Comparison of ENCODE assay signal across 22 cellular contexts in genomic region chr11:595400-595799, GRCh38. TPM values are rescaled to one million over a fixed set of nuclear protein-coding genes. Genes with fewer than 3 reads are reported as not detected.
DNase-seq lines count a peak whose midpoint lies in the region; ATAC-seq, FAIRE-seq and TF ChIP-seq lines count a peak whose summit lies in the region.
"Had no signal": no experiment of that assay in that cellular context is flagged by ENCODE, and none has a peak within 500 bp of the region (broad histone marks: within the 10 kb centered on the region; RNA-seq: fewer than 3 reads in every experiment).

No MANE protein-coding gene starts in this region.

- no peak for TF ChIP-seq POLR2A in HCT116 (IDR thresholded peaks at IDR 0.05; ENCODE audit: borderline replicate concordance, extremely low read depth, insufficient read depth, insufficient read length)
- TF ChIP-seq POLR2A in GM12878 (IDR thresholded peaks at IDR 0.05; ENCODE audit: low read depth, low read length) = 0 out of 2 replicates have a peak, but pooled peaks have one; percentile 21

- H3K36me3 ChIP-seq in BLaER1 (peaks cover 98% of the 10 kb centered on the region), HCT116 (ENCODE audit: control insufficient read depth in 1 of 2, insufficient read depth in 2 of 2, low read length in 2 of 2) (peaks cover 63 to 68% of the 10 kb centered on the region in 2 experiments), GM12878 (ENCODE audit: control insufficient read depth in 2 of 2, insufficient read depth in 2 of 2, low read length in 1 of 2) (peaks cover 26 to 49% of the 10 kb centered on the region in 2 experiments; a peak in 3 of 4 replicates)

- POLR2A ChIA-PET in HCT116 (lab: Charles Lee) (no interaction called here), GM12878 (lab: Charles Lee) (no interaction called here)

- H2AFZ ChIP-seq in HCT116 (ENCODE audit: low read depth, low read length, poor library complexity, severe bottlenecking) (no peak overlapping the region), GM12878 (ENCODE audit: control insufficient read depth, low read depth, low read length) (no peak overlapping the region)
- H2AFZ ChIP-seq: GM23248 had no signal

- H3K4me3 ChIP-seq in BLaER1 = no peak overlapping the region
- H3K4me3 ChIP-seq in HCT116 (replicated peaks in 1 of 2; ENCODE audit: low read depth in 1 of 2, low read length in 2 of 2) = no peak overlapping the region
- H3K4me3 ChIP-seq in GM12878 = no peak overlapping the region
- H3K4me3 ChIP-seq: GM23248, HAP-1 had no signal

- BruUV-seq in HCT116 (replicated peaks; lab: Mats Ljungman, UMichigan) (no TSS peak), GM12878 (replicated peaks; lab: Mats Ljungman, UMichigan) (no TSS peak)

- H3K9me2 ChIP-seq in HCT116 (ENCODE audit: insufficient read depth) = no peaks in the 10 kb centered on the region

- ATAC-seq in HCT116 (no peak), GM12878 (no peak), HG02981 (IDR thresholded peaks at IDR 0.05; ENCODE audit: unreplicated experiment) (no peak)

- no peaks in the 10 kb centered on the region for H3K27me3 ChIP-seq in BLaER1
- H3K27me3 ChIP-seq in HCT116 (ENCODE audit: insufficient read depth, low read length) = no peaks in the 10 kb centered on the region
- H3K27me3 ChIP-seq in GM12878 (replicated peaks in 1 of 2; ENCODE audit: control insufficient read depth in 2 of 2, insufficient read depth in 2 of 2, low read length in 1 of 2) = no peaks in the 10 kb centered on the region
- H3K27me3 ChIP-seq: BE2C had no signal

- H3K9me3 ChIP-seq in BLaER1 (no peaks in the 10 kb centered on the region), HCT116 (ENCODE audit: control insufficient read depth in 1 of 2, insufficient read depth in 1 of 2, low read depth in 1 of 2, low read length in 2 of 2) (no peaks in the 10 kb centered on the region), GM12878 (replicated peaks; ENCODE audit: control insufficient read depth, insufficient read depth, low read length) (no peaks in the 10 kb centered on the region)
- H3K9me3 ChIP-seq: BE2C, Caco-2, HAP-1 had no signal

- SMC1A ChIA-PET in GM12878 (lab: Charles Lee; ENCODE audit: uncharacterized antibody, unreplicated experiment) = no interaction called here

- in situ Hi-C loops in GM12878 (cut with MboI) = no loop called here

- no peak for TF ChIP-seq CTCF in HCT116 (IDR thresholded peaks at IDR 0.05 in 2 of 3, conservative IDR thresholded peaks at IDR 0.05 in 1 of 3; ENCODE audit: borderline replicate concordance in 1 of 3, insufficient read depth in 1 of 3, low read depth in 2 of 3, low read length in 2 of 3)
- no peak for TF ChIP-seq CTCF in GM12878 (IDR thresholded peaks at IDR 0.05 in 2 of 3, conservative IDR thresholded peaks at IDR 0.05 in 1 of 3; ENCODE audit: control insufficient read depth in 2 of 3, extremely low read depth in 1 of 3, insufficient read depth in 1 of 3, low read depth in 3 of 3, low read length in 3 of 3)

- TF ChIP-seq RAD21 in HCT116 (IDR thresholded peaks at IDR 0.05; ENCODE audit: low read depth) = no peak
- TF ChIP-seq RAD21 in GM12878 (IDR thresholded peaks at IDR 0.05; ENCODE audit: insufficient read depth, low read depth, low read length) = no peak

- DNase-seq in HCT116 (ENCODE audit: low read depth, low spot score) = no peak
- DNase-seq in GM12878 (ENCODE audit: low read depth, low spot score) = no peak
- DNase-seq in SIG-M5 (lab: John Stamatoyannopoulos, UW) = no peak
- DNase-seq: ACHN; BE2C; Caco-2; CD4-positive, alpha-beta T cell; GM23248; HFFc6; KG1 had no signal

- H3K79me2 ChIP-seq in HCT116 (ENCODE audit: insufficient read depth, low read length) (peaks cover 78% of the 10 kb centered on the region), GM12878 (ENCODE audit: control insufficient read depth, insufficient read depth, low read length) (no peaks in the 10 kb centered on the region)

- H3K27ac ChIP-seq in BLaER1 (no peak overlapping the region), HCT116 (ENCODE audit: low read depth, low read length) (0 out of 2 replicates have a peak overlapping the region, but pooled peaks have one; percentile 29), GM12878 (ENCODE audit: control insufficient read depth, insufficient read depth) (no peak overlapping the region)
- H3K27ac ChIP-seq: C4-2B, GM23248 had no signal

- RAD21 ChIA-PET in HCT116 (lab: Charles Lee; ENCODE audit: low non-redundant PET in 1 of 2, low total read pairs in 2 of 2, uncharacterized antibody in 2 of 2, unreplicated experiment in 2 of 2) = no interaction called here
- RAD21 ChIA-PET in GM12878 (lab: Charles Lee; ENCODE audit: unreplicated experiment) = no interaction called here

- H4K20me1 ChIP-seq in BLaER1 (peaks cover 96% of the 10 kb centered on the region), HCT116 (ENCODE audit: insufficient read depth) (no peaks in the 10 kb centered on the region), GM12878 (ENCODE audit: control insufficient read depth, insufficient read depth) (no peaks in the 10 kb centered on the region)

- CTCF ChIA-PET in HCT116 (lab: Charles Lee) = no interaction called here
- CTCF ChIA-PET in GM12878 (lab: Yijun Ruan, JAX) = no interaction called here

- intact Hi-C loops in HCT116 (cut with micrococcal nuclease) = no loop called here
- intact Hi-C loops in GM12878 (cut with micrococcal nuclease; ENCODE audit: unreplicated experiment) = no loop called here

- FAIRE-seq in GM12878 (lab: Jason Lieb, UNC) = no peak
- FAIRE-seq: A204.1, D721Med, G401.6, GM12892, GM18507, HTR-8/SVneo had no signal

- H3K4me2 ChIP-seq in BLaER1 (no peak overlapping the region), HCT116 (ENCODE audit: low read length) (no peak overlapping the region), GM12878 (ENCODE audit: control insufficient read depth, insufficient read depth) (no peak overlapping the region)

- H3K4me1 ChIP-seq in BLaER1 (no peaks in the 10 kb centered on the region), HCT116 (ENCODE audit: control insufficient read depth in 1 of 2, insufficient read depth in 2 of 2, low read length in 2 of 2) (peaks cover 0 to 8% of the 10 kb centered on the region in 2 experiments; a peak in 2 of 4 replicates), GM12878 (ENCODE audit: control insufficient read depth, insufficient read depth, low read length) (no peaks in the 10 kb centered on the region)
- H3K4me1 ChIP-seq: BE2C, Caco-2, HAP-1 had no signal

- TF ChIP-seq EP300 in GM12878 (IDR thresholded peaks at IDR 0.05; ENCODE audit: borderline replicate concordance in 1 of 2, control insufficient read depth in 1 of 2, low read depth in 2 of 2, low read length in 2 of 2) = no peak

- WGBS in GM12878 (ENCODE audit: insufficient coverage, insufficient replicate concordance, low lambda C conversion rate, missing lambda C conversion rate) = 84% methylated on average over 10 of the region's 10 CpGs

- H3K9ac ChIP-seq in BLaER1 = 0 out of 2 replicates have a peak overlapping the region, but pooled peaks have one; percentile 15
- H3K9ac ChIP-seq in HCT116 (ENCODE audit: low read length) = no peak overlapping the region
- no peak overlapping the region for H3K9ac ChIP-seq in GM12878 (ENCODE audit: control insufficient read depth, insufficient read depth, low read length)
- H3K9ac ChIP-seq: GM23248 had no signal

RNA-seq across cellular contexts. Expression of gene PHRF1, which starts 19.1 kb away (rescaled TPM):
- 45.5 TPM for total RNA-seq in HCT116 (2021; ENCODE audit: unreplicated experiment)
- polyA plus RNA-seq in HCT116 (2012) = 20.3 TPM in 2 replicates
- 65.8 and 74.9 TPM in 2 replicates for total RNA-seq in GM12878 (2013; cell fraction: nucleolus; rRNA removed)
- 19.2 and 22.0 TPM in 2 replicates for total RNA-seq in GM12878 (2014; rRNA removed)
- 8.8 and 11.1 TPM in 2 replicates for total RNA-seq in GM12878 (2014; rRNA removed; fragmentation: Illumina TruSeq; extraction: Trizol)
- total RNA-seq in GM12878 (2021) = 39.4 and 43.5 TPM in 2 replicates
- polyA plus RNA-seq in GM12878 (2011; ENCODE audit: low read depth) = 4.2 TPM
- 4.9 and 11.7 TPM in 2 replicates for polyA plus RNA-seq in GM12878 (2011; rRNA removed)
- 11.7 and 18.5 TPM in 2 replicates for polyA plus RNA-seq in GM12878 (2011; cell fraction: cytosol; rRNA removed)
- polyA plus RNA-seq in GM12878 (2011; cell fraction: nucleus; rRNA removed) = 44.2 and 63.2 TPM in 2 replicates
- 16.1 TPM in 2 replicates for polyA plus RNA-seq in GM12878 (2012)
- polyA plus RNA-seq in GM12878 (2014; fragmentation: Illumina TruSeq; extraction: Trizol) = 2.4 and 8.0 TPM in 2 replicates
- under 1 TPM; 0.13 to 0.42 TPM for polyA plus RNA-seq in GM12878 (2014; fragmentation: Nextera tagmentation; extraction: Ambion mirVana)
- polyA plus RNA-seq in GM12878 (2014; rRNA removed) = 23.4 and 28.2 TPM in 2 replicates
- 10 to 100 TPM; 18.5 to 21.7 TPM for polyA plus RNA-seq in GM12878 (2016; fragmentation: Nextera tagmentation; extraction: Ambion mirVana)
- polyA minus RNA-seq in GM12878 (2011; rRNA and poly(A)+ RNA removed) = 9.5 and 17.9 TPM in 2 replicates
- polyA minus RNA-seq in GM12878 (2011; cell fraction: cytosol; rRNA and poly(A)+ RNA removed) = 12.8 and 12.9 TPM in 2 replicates
- 14.7 and 27.1 TPM in 2 replicates for polyA minus RNA-seq in GM12878 (2011; cell fraction: nucleus; rRNA and poly(A)+ RNA removed)

RNA-seq across cellular contexts. Expression of gene IRF7, which starts 20.4 kb away (rescaled TPM):
- total RNA-seq in HCT116 (2021; ENCODE audit: unreplicated experiment) (15.2 TPM), GM12878 (2014; rRNA removed) (119 and 141 TPM in 2 replicates), GM12878 (2014; rRNA removed; fragmentation: Illumina TruSeq; extraction: Trizol) (24.3 and 24.4 TPM in 2 replicates), GM12878 (2021) (115 and 116 TPM in 2 replicates)
- polyA plus RNA-seq in HCT116 (2012) = 17.9 and 24.9 TPM in 2 replicates
- 129 and 153 TPM in 2 replicates for total RNA-seq in GM12878 (2013; cell fraction: nucleolus; rRNA removed)
- 17.8 TPM for polyA plus RNA-seq in GM12878 (2011; ENCODE audit: low read depth)
- polyA plus RNA-seq in GM12878 (2011; rRNA removed) (22.0 and 65.3 TPM in 2 replicates), GM12878 (2014; fragmentation: Illumina TruSeq; extraction: Trizol) (0.71 and 8.1 TPM in 2 replicates), GM12878 (2014; fragmentation: Nextera tagmentation; extraction: Ambion mirVana) (10 to 100 TPM in 1 of 2 experiments, 1 to 10 TPM in 1; 4.4 to 26.4 TPM), GM12878 (2014; rRNA removed) (129 and 142 TPM in 2 replicates), GM12878 (2016; fragmentation: Nextera tagmentation; extraction: Ambion mirVana) (10 to 100 TPM; 69.9 to 88.5 TPM)
- polyA plus RNA-seq in GM12878 (2011; cell fraction: cytosol; rRNA removed) = 83.0 and 157 TPM in 2 replicates
- 623 and 683 TPM in 2 replicates for polyA plus RNA-seq in GM12878 (2011; cell fraction: nucleus; rRNA removed)
- 112 and 138 TPM in 2 replicates for polyA plus RNA-seq in GM12878 (2012)
- 50.5 and 146 TPM in 2 replicates for polyA minus RNA-seq in GM12878 (2011; rRNA and poly(A)+ RNA removed)
- polyA minus RNA-seq in GM12878 (2011; cell fraction: cytosol; rRNA and poly(A)+ RNA removed) = 62.5 and 71.1 TPM in 2 replicates
- polyA minus RNA-seq in GM12878 (2011; cell fraction: nucleus; rRNA and poly(A)+ RNA removed) = 201 and 259 TPM in 2 replicates

RNA-seq across cellular contexts. Expression of gene CDHR5, which starts 29.4 kb away (rescaled TPM):
- total RNA-seq in HCT116 (2021; ENCODE audit: unreplicated experiment) = not detected
- 0.13 and 0.44 TPM in 2 replicates for polyA plus RNA-seq in HCT116 (2012)
- not detected in 2 replicates for total RNA-seq in GM12878 (2013; cell fraction: nucleolus; rRNA removed)
- 0.05 TPM in 1 of 2 replicates, not detected in the other for total RNA-seq in GM12878 (2014; rRNA removed)
- not detected in 2 replicates for total RNA-seq in GM12878 (2014; rRNA removed; fragmentation: Illumina TruSeq; extraction: Trizol)
- total RNA-seq in GM12878 (2021) = 0.40 TPM in 1 of 2 replicates, not detected in the other
- not detected for polyA plus RNA-seq in GM12878 (2011; ENCODE audit: low read depth)
- polyA plus RNA-seq in GM12878 (2011; rRNA removed) = not detected in 2 replicates
- polyA plus RNA-seq in GM12878 (2011; cell fraction: cytosol; rRNA removed) = not detected in 2 replicates
- not detected in 2 replicates for polyA plus RNA-seq in GM12878 (2011; cell fraction: nucleus; rRNA removed)
- 0.11 and 0.19 TPM in 2 replicates for polyA plus RNA-seq in GM12878 (2012)
- polyA plus RNA-seq in GM12878 (2014; fragmentation: Illumina TruSeq; extraction: Trizol) = not detected in 2 replicates
- not detected for polyA plus RNA-seq in GM12878 (2014; fragmentation: Nextera tagmentation; extraction: Ambion mirVana)
- 0.06 TPM in 1 of 2 replicates, not detected in the other for polyA plus RNA-seq in GM12878 (2014; rRNA removed)
- not detected for polyA plus RNA-seq in GM12878 (2016; fragmentation: Nextera tagmentation; extraction: Ambion mirVana)
- polyA minus RNA-seq in GM12878 (2011; rRNA and poly(A)+ RNA removed) = not detected in 2 replicates
- not detected in 2 replicates for polyA minus RNA-seq in GM12878 (2011; cell fraction: cytosol; rRNA and poly(A)+ RNA removed)
- polyA minus RNA-seq in GM12878 (2011; cell fraction: nucleus; rRNA and poly(A)+ RNA removed) = not detected in 2 replicates
- total RNA-seq: CD4-positive, alpha-beta T cell; GM23248; H4; HFFc6 had no signal
- polyA plus RNA-seq: GM23248, IgD-negative memory B cell had no signal

RNA-seq across cellular contexts. Expression of gene SCT, which starts 31.6 kb away (rescaled TPM):
- total RNA-seq in HCT116 (2021; ENCODE audit: unreplicated experiment) (not detected), GM12878 (2014; rRNA removed) (not detected in 2 replicates), GM12878 (2014; rRNA removed; fragmentation: Illumina TruSeq; extraction: Trizol) (not detected in 2 replicates), GM12878 (2021) (not detected in 2 replicates)
- polyA plus RNA-seq in HCT116 (2012) = not detected in 2 replicates
- total RNA-seq in GM12878 (2013; cell fraction: nucleolus; rRNA removed) = not detected in 2 replicates
- polyA plus RNA-seq in GM12878 (2011; ENCODE audit: low read depth) = not detected
- polyA plus RNA-seq in GM12878 (2011; rRNA removed) (not detected in 2 replicates), GM12878 (2014; fragmentation: Illumina TruSeq; extraction: Trizol) (not detected in 2 replicates), GM12878 (2014; fragmentation: Nextera tagmentation; extraction: Ambion mirVana) (not detected), GM12878 (2014; rRNA removed) (not detected in 2 replicates), GM12878 (2016; fragmentation: Nextera tagmentation; extraction: Ambion mirVana) (not detected)
- polyA plus RNA-seq in GM12878 (2011; cell fraction: cytosol; rRNA removed) = not detected in 2 replicates
- polyA plus RNA-seq in GM12878 (2011; cell fraction: nucleus; rRNA removed) = not detected in 2 replicates
- polyA plus RNA-seq in GM12878 (2012) = not detected in 2 replicates
- polyA minus RNA-seq in GM12878 (2011; rRNA and poly(A)+ RNA removed) = not detected in 2 replicates
- not detected in 2 replicates for polyA minus RNA-seq in GM12878 (2011; cell fraction: cytosol; rRNA and poly(A)+ RNA removed)
- not detected in 2 replicates for polyA minus RNA-seq in GM12878 (2011; cell fraction: nucleus; rRNA and poly(A)+ RNA removed)
- total RNA-seq: Caco-2; CD4-positive, alpha-beta T cell; GM23248; H4; HFFc6 had no signal
- polyA plus RNA-seq: GM23248, IgD-negative memory B cell had no signal

RNA-seq across cellular contexts. Expression of gene RASSF7, which starts 34.6 kb away (rescaled TPM):
- 35.9 TPM for total RNA-seq in HCT116 (2021; ENCODE audit: unreplicated experiment)
- 43.6 and 64.9 TPM in 2 replicates for polyA plus RNA-seq in HCT116 (2012)
- 12.2 and 18.6 TPM in 2 replicates for total RNA-seq in GM12878 (2013; cell fraction: nucleolus; rRNA removed)
- total RNA-seq in GM12878 (2014; rRNA removed) = 17.8 and 19.0 TPM in 2 replicates
- total RNA-seq in GM12878 (2014; rRNA removed; fragmentation: Illumina TruSeq; extraction: Trizol) = 2.8 and 3.0 TPM in 2 replicates
- total RNA-seq in GM12878 (2021) = 15.1 and 16.8 TPM in 2 replicates
- 2.7 TPM for polyA plus RNA-seq in GM12878 (2011; ENCODE audit: low read depth)
- 3.4 and 9.6 TPM in 2 replicates for polyA plus RNA-seq in GM12878 (2011; rRNA removed)
- polyA plus RNA-seq in GM12878 (2011; cell fraction: cytosol; rRNA removed) = 17.5 and 28.1 TPM in 2 replicates
- polyA plus RNA-seq in GM12878 (2011; cell fraction: nucleus; rRNA removed) = 69.5 and 70.3 TPM in 2 replicates
- 12.6 and 15.4 TPM in 2 replicates for polyA plus RNA-seq in GM12878 (2012)
- polyA plus RNA-seq in GM12878 (2014; fragmentation: Illumina TruSeq; extraction: Trizol) = 0.16 and 1.1 TPM in 2 replicates
- polyA plus RNA-seq in GM12878 (2014; fragmentation: Nextera tagmentation; extraction: Ambion mirVana) = 1 to 10 TPM in 1 of 2 experiments, under 1 TPM in 1; 0.39 to 1.0 TPM
- polyA plus RNA-seq in GM12878 (2014; rRNA removed) = 21.0 and 26.4 TPM in 2 replicates
- polyA plus RNA-seq in GM12878 (2016; fragmentation: Nextera tagmentation; extraction: Ambion mirVana) = 10 to 100 TPM; 22.2 to 29.7 TPM
- 2.3 and 7.4 TPM in 2 replicates for polyA minus RNA-seq in GM12878 (2011; rRNA and poly(A)+ RNA removed)
- polyA minus RNA-seq in GM12878 (2011; cell fraction: cytosol; rRNA and poly(A)+ RNA removed) = 3.2 and 8.7 TPM in 2 replicates
- 8.1 and 14.3 TPM in 2 replicates for polyA minus RNA-seq in GM12878 (2011; cell fraction: nucleus; rRNA and poly(A)+ RNA removed)
